Comparison of ENCODE assay signal across 8 cellular contexts in genomic region chr11:122655527-122656072, GRCh38. TPM values are rescaled to one million over a fixed set of nuclear protein-coding genes. Genes with fewer than 3 reads are reported as not detected.
DNase-seq lines count a peak whose midpoint lies in the region; ATAC-seq and TF ChIP-seq lines count a peak whose summit lies in the region.

Gene UBASH3B (plus strand): TSS chr11:122655722. CDS start chr11:122656050, 328 bp downstream.

- peak; percentile 33 for DNase-seq in NCI-H82 (lab: John Stamatoyannopoulos, UW)
- no peak for DNase-seq in NCI-H82 treated with DMSO at 0.1 percent for 48 hours (lab: John Stamatoyannopoulos, UW; ENCODE audit: unreplicated experiment)
- peak; percentile 69 to 83 for DNase-seq in NCI-H446 (lab: John Stamatoyannopoulos, UW)
- DNase-seq in activated CD4-positive, alpha-beta T cell treated with anti-CD3 and anti-CD28 coated beads, Interleukin-2, amount 50 U/mL, for 48 hours = peak; percentile 72 to 79
- DNase-seq in left lung = peak; percentile 88 to 96
- DNase-seq in stimulated activated CD4-positive, alpha-beta T cell treated with anti-CD3 and anti-CD28 coated beads, Interleukin-2, amount 100 ng/mL, for 4 hours (ENCODE audit: low read depth) = peak; percentile 44

- intact Hi-C loops in left lung (cut with DNase I) = loop anchor here in 1 of 2 donors (10.0 kb wide), 1 partner anchor 99 kb away; no protein-coding TSS in a partner anchor

- H3K4me1 ChIP-seq in duodenal mucosa (ENCODE audit: control insufficient read depth in 1 of 2, insufficient read depth in 2 of 2, low read length in 2 of 2) = peaks cover 4 to 18% of the 10 kb centered on the region in 2 donors
- H3K4me1 ChIP-seq in left lung = peaks cover 3 to 59% of the 10 kb centered on the region in 2 donors

- no peak for TF ChIP-seq CTCF in left lung (IDR thresholded peaks at IDR 0.05)

- peak within 1 kb of the TSS; percentile 54 to 70 for H3K9ac ChIP-seq in duodenal mucosa (ENCODE audit: low read depth in 1 of 2, low read length in 2 of 2)

- peak; percentile 64 for ATAC-seq in HG03025 (IDR thresholded peaks at IDR 0.05; ENCODE audit: low FRiP score, unreplicated experiment)
- peak; percentile 86 for ATAC-seq in left lung

- H3K36me3 ChIP-seq in duodenal mucosa (ENCODE audit: control insufficient read depth in 1 of 2, insufficient read depth in 2 of 2, low read length in 2 of 2) (no peaks in the 10 kb centered on the region), left lung (no peaks in the 10 kb centered on the region)

- H3K27me3 ChIP-seq in duodenal mucosa (ENCODE audit: control insufficient read depth in 1 of 2, insufficient read depth in 2 of 2, low read length in 2 of 2) = no peaks in the 10 kb centered on the region
- H3K27me3 ChIP-seq in left lung = peaks cover 0 to 6% of the 10 kb centered on the region in 2 donors

- H3K4me3 ChIP-seq in duodenal mucosa (ENCODE audit: low read depth in 1 of 2, low read length in 2 of 2) (peak within 1 kb of the TSS; percentile 80 to 81), left lung (peak within 1 kb of the TSS; percentile 87 to 95)

- peak within 1 kb of the TSS; percentile 82 for H3K27ac ChIP-seq in duodenal mucosa (ENCODE audit: low read depth, low read length)
- peak within 1 kb of the TSS; percentile 91 to 93 for H3K27ac ChIP-seq in left lung

- H3K9me3 ChIP-seq in duodenal mucosa (ENCODE audit: control insufficient read depth in 1 of 2, low read length in 2 of 2) (no peaks in the 10 kb centered on the region), left lung (no peaks in the 10 kb centered on the region)

RNA-seq across cellular contexts. Expression of gene UBASH3B, which starts in this region (rescaled TPM):
- total RNA-seq in left lung = 10 to 100 TPM; 19.3 to 38.6 TPM
